1 cellular context compared by ENCODE assay signal in the genomic region with DNA sequence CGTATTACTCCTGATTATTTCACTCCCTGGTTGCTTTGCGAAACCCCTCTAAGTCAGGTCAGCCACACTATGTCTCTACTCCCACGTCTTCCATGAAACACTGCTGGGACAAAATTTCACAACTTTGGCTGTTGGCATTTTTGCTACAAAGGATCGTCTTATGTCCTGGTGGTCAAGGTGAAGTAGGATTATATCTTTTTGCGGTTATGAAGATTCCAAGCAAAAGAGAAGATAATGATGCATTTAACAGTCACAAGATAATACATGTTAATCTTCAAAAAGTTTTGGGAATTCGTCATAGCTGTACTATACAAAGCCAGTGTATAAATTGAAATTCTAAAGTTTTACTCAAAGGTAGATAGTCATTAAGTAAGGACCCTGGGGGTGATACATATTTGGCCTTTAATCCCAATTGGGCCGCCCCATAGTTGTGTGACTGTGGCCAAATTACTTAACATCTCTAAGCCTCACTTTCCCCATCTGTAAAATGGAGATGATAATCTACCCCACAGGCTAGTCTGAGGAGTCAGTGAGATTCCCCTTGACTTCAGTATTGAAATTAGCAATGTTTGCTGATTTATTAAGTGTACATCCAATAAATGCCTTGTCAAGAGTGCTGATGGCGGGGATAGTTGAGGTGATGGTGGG.
TF ChIP-seq lines count a peak whose summit lies in the region.

No MANE protein-coding gene starts in this region.

TF ChIP-seq in GM23338, 12 proteins besides CTCF, POLR2A, EP300 and RAD21 (continued from another document):
- TF ChIP-seq, protein P1, sequence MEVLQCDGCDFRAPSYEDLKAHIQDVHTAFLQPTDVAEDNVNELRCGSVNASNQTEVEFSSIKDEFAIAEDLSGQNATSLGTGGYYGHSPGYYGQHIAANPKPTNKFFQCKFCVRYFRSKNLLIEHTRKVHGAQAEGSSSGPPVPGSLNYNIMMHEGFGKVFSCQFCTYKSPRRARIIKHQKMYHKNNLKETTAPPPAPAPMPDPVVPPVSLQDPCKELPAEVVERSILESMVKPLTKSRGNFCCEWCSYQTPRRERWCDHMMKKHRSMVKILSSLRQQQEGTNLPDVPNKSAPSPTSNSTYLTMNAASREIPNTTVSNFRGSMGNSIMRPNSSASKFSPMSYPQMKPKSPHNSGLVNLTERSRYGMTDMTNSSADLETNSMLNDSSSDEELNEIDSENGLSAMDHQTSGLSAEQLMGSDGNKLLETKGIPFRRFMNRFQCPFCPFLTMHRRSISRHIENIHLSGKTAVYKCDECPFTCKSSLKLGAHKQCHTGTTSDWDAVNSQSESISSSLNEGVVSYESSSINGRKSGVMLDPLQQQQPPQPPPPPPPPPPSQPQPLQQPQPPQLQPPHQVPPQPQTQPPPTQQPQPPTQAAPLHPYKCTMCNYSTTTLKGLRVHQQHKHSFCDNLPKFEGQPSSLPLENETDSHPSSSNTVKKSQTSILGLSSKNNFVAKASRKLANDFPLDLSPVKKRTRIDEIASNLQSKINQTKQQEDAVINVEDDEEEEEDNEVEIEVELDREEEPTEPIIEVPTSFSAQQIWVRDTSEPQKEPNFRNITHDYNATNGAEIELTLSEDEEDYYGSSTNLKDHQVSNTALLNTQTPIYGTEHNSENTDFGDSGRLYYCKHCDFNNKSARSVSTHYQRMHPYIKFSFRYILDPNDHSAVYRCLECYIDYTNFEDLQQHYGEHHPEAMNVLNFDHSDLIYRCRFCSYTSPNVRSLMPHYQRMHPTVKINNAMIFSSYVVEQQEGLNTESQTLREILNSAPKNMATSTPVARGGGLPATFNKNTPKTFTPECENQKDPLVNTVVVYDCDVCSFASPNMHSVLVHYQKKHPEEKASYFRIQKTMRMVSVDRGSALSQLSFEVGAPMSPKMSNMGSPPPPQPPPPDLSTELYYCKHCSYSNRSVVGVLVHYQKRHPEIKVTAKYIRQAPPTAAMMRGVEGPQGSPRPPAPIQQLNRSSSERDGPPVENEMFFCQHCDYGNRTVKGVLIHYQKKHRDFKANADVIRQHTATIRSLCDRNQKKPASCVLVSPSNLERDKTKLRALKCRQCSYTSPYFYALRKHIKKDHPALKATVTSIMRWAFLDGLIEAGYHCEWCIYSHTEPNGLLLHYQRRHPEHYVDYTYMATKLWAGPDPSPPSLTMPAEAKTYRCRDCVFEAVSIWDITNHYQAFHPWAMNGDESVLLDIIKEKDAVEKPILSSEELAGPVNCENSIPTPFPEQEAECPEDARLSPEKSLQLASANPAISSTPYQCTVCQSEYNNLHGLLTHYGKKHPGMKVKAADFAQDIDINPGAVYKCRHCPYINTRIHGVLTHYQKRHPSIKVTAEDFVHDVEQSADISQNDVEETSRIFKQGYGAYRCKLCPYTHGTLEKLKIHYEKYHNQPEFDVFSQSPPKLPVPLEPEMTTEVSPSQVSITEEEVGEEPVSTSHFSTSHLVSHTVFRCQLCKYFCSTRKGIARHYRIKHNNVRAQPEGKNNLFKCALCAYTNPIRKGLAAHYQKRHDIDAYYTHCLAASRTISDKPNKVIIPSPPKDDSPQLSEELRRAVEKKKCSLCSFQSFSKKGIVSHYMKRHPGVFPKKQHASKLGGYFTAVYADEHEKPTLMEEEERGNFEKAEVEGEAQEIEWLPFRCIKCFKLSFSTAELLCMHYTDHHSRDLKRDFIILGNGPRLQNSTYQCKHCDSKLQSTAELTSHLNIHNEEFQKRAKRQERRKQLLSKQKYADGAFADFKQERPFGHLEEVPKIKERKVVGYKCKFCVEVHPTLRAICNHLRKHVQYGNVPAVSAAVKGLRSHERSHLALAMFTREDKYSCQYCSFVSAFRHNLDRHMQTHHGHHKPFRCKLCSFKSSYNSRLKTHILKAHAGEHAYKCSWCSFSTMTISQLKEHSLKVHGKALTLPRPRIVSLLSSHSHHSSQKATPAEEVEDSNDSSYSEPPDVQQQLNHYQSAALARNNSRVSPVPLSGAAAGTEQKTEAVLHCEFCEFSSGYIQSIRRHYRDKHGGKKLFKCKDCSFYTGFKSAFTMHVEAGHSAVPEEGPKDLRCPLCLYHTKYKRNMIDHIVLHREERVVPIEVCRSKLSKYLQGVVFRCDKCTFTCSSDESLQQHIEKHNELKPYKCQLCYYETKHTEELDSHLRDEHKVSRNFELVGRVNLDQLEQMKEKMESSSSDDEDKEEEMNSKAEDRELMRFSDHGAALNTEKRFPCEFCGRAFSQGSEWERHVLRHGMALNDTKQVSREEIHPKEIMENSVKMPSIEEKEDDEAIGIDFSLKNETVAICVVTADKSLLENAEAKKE (CRISPR knock-in tag; IDR thresholded peaks at IDR 0.05): no peak
- TF ChIP-seq STAT1 (IDR thresholded peaks at IDR 0.05; ENCODE audit: unreplicated experiment) (no peak), JUNB (IDR thresholded peaks at IDR 0.05; ENCODE audit: unreplicated experiment) (no peak), CREB1 (CRISPR knock-in tag; IDR thresholded peaks at IDR 0.05; ENCODE audit: low read depth) (no peak), POLR2AphosphoS5 (IDR thresholded peaks at IDR 0.05; ENCODE audit: low read depth) (no peak)
- TF ChIP-seq, protein P2, sequence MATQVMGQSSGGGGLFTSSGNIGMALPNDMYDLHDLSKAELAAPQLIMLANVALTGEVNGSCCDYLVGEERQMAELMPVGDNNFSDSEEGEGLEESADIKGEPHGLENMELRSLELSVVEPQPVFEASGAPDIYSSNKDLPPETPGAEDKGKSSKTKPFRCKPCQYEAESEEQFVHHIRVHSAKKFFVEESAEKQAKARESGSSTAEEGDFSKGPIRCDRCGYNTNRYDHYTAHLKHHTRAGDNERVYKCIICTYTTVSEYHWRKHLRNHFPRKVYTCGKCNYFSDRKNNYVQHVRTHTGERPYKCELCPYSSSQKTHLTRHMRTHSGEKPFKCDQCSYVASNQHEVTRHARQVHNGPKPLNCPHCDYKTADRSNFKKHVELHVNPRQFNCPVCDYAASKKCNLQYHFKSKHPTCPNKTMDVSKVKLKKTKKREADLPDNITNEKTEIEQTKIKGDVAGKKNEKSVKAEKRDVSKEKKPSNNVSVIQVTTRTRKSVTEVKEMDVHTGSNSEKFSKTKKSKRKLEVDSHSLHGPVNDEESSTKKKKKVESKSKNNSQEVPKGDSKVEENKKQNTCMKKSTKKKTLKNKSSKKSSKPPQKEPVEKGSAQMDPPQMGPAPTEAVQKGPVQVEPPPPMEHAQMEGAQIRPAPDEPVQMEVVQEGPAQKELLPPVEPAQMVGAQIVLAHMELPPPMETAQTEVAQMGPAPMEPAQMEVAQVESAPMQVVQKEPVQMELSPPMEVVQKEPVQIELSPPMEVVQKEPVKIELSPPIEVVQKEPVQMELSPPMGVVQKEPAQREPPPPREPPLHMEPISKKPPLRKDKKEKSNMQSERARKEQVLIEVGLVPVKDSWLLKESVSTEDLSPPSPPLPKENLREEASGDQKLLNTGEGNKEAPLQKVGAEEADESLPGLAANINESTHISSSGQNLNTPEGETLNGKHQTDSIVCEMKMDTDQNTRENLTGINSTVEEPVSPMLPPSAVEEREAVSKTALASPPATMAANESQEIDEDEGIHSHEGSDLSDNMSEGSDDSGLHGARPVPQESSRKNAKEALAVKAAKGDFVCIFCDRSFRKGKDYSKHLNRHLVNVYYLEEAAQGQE (IDR thresholded peaks at IDR 0.05; ENCODE audit: unreplicated experiment): no peak
TF ChIP-seq in GM23338: peak in this region for 0.
